ENCODE assay signal across 8 cellular contexts in genomic region chr9:37465249-37466036, GRCh38. TPM values are rescaled to one million over a fixed set of nuclear protein-coding genes. Genes with fewer than 3 reads are reported as not detected.
DNase-seq lines count a peak whose midpoint lies in the region; TF ChIP-seq lines count a peak whose summit lies in the region.

A gene with protein sequence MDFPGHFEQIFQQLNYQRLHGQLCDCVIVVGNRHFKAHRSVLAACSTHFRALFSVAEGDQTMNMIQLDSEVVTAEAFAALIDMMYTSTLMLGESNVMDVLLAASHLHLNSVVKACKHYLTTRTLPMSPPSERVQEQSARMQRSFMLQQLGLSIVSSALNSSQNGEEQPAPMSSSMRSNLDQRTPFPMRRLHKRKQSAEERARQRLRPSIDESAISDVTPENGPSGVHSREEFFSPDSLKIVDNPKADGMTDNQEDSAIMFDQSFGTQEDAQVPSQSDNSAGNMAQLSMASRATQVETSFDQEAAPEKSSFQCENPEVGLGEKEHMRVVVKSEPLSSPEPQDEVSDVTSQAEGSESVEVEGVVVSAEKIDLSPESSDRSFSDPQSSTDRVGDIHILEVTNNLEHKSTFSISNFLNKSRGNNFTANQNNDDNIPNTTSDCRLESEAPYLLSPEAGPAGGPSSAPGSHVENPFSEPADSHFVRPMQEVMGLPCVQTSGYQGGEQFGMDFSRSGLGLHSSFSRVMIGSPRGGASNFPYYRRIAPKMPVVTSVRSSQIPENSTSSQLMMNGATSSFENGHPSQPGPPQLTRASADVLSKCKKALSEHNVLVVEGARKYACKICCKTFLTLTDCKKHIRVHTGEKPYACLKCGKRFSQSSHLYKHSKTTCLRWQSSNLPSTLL (minus strand): TSS chr9:37465450. CDS start chr9:37442551, 22,899 bp downstream.

- H3K36me3 Mint-ChIP-seq in H9 (ENCODE audit: insufficient read depth in 1 of 3, low read depth in 3 of 3) = peaks cover 12 to 24% (median 13%) of the 10 kb centered on the region in 3 experiments; a peak in 5 of 7 replicates

- H3K9me3 Mint-ChIP-seq in H9 = no peaks in the 10 kb centered on the region; a peak in 1 of 5 replicates

- TF ChIP-seq RAD21 in neural cell (conservative IDR thresholded peaks at IDR 0.05) = no peak

- peaks cover 17% of the 10 kb centered on the region for H3K23me2 ChIP-seq in H9 (ENCODE audit: insufficient read length, low read depth, low read length, poor library complexity, severe bottlenecking)

- H3K79me2 ChIP-seq in H9 (ENCODE audit: insufficient read depth, low read length) = peaks cover 24% of the 10 kb centered on the region; the same call in 1 of the 2 replicates
- peaks cover 42% of the 10 kb centered on the region for H3K79me2 ChIP-seq in neural cell (replicated peaks; ENCODE audit: insufficient read depth, low read length)

- WGBS in H9 (ENCODE audit: extremely low coverage, insufficient read length, low lambda C conversion rate) = no CpG with 5 or more reads among the region's 52 CpGs
- 0% methylated on average over 23 to 52 of the region's 52 CpGs for WGBS in stomach, 5 donors

- H2AFZ ChIP-seq in H9 (ENCODE audit: low read length) (no peak within 1 kb of the TSS), neural cell (ENCODE audit: low read depth, low read length) (peak within 1 kb of the TSS; percentile 80)

- peak within 1 kb of the TSS; percentile 44 for H3K27ac ChIP-seq in H9 (ENCODE audit: insufficient read length, low read depth, low read length)
- peak within 1 kb of the TSS; percentile 96 for H3K27ac ChIP-seq in neural cell (ENCODE audit: low read length)
- peak within 1 kb of the TSS; percentile 97 to 100 (median 99) for H3K27ac ChIP-seq in stomach

- H2BK5ac ChIP-seq in H9 (ENCODE audit: insufficient read length, low read length) = peak within 1 kb of the TSS; percentile 4

- peak within 1 kb of the TSS; percentile 99 for H2BK120ac ChIP-seq in H9 (ENCODE audit: low read depth, low read length, poor library complexity, severe bottlenecking)

- peak within 1 kb of the TSS; percentile 97 for H3K9ac ChIP-seq in H9 (ENCODE audit: extremely low read depth, insufficient read length, low read length)
- peak within 1 kb of the TSS; percentile 93 for H3K9ac ChIP-seq in neural cell (ENCODE audit: low read length)

- no peaks in the 10 kb centered on the region for H3K36me3 ChIP-seq in MG63
- H3K36me3 ChIP-seq in neural cell (ENCODE audit: insufficient read depth, low read length) = no peaks in the 10 kb centered on the region
- no peaks in the 10 kb centered on the region for H3K36me3 ChIP-seq in stomach

- H4K91ac ChIP-seq in H9 (ENCODE audit: insufficient read length, low read depth, low read length) = peak within 1 kb of the TSS; percentile 95

- H3F3A ChIP-seq in neural cell (ENCODE audit: insufficient read depth, low read length, poor library complexity, severe bottlenecking) = no peaks in the 10 kb centered on the region

- H3K4me2 ChIP-seq in H9 (ENCODE audit: insufficient read depth, insufficient read length, low read length) = peak within 1 kb of the TSS; percentile 96
- H3K4me2 ChIP-seq in neural cell (ENCODE audit: low read length) = peak within 1 kb of the TSS; percentile 100

- no peak within 1 kb of the TSS for H4K8ac ChIP-seq in H9 (replicated peaks; ENCODE audit: insufficient read length, low read depth, low read length)

- peak within 1 kb of the TSS; percentile 69 for H4K5ac ChIP-seq in H9 (ENCODE audit: insufficient read length, low read depth, low read length)

- H2AK5ac ChIP-seq in H9 (ENCODE audit: insufficient read length, low read length) = no peak within 1 kb of the TSS

- no peaks in the 10 kb centered on the region for H3K9me3 ChIP-seq in H9 (ENCODE audit: control insufficient read depth, low read depth, low read length)
- H3K9me3 ChIP-seq in MG63 = no peaks in the 10 kb centered on the region
- H3K9me3 ChIP-seq in neural cell (ENCODE audit: low read length) = no peaks in the 10 kb centered on the region
- no peaks in the 10 kb centered on the region for H3K9me3 ChIP-seq in stomach

- H3K27me3 Mint-ChIP-seq in H9 (ENCODE audit: low read depth) = no peaks in the 10 kb centered on the region

- TF ChIP-seq EP300 in neural cell (conservative IDR thresholded peaks at IDR 0.05; ENCODE audit: poor library complexity, severe bottlenecking) = no peak
- no peak for TF ChIP-seq EP300 in stomach (IDR thresholded peaks at IDR 0.05)

- no peaks in the 10 kb centered on the region for H3K9me2 ChIP-seq in neural cell (ENCODE audit: insufficient read depth, low read length)

- peaks cover 2% of the 10 kb centered on the region; the same call in 1 of the 2 replicates for H3K4me1 ChIP-seq in H9 (ENCODE audit: insufficient read depth, low read length)
- peaks cover 14 to 47% (median 39%) of the 10 kb centered on the region in 4 donors for H3K4me1 ChIP-seq in stomach

- H3K14ac ChIP-seq in H9 (ENCODE audit: insufficient read depth, low read length) = peak within 1 kb of the TSS; percentile 99

- H3K4ac ChIP-seq in H9 (ENCODE audit: low read depth, low read length) = peak within 1 kb of the TSS; percentile 100; the same call in 1 of the 2 replicates

- H2BK20ac ChIP-seq in H9 (ENCODE audit: low read depth, low read length, poor library complexity, severe bottlenecking) = peak within 1 kb of the TSS; percentile 97

- intact Hi-C loops in stomach (cut with DNase I; ENCODE audit: low total_unique reads) = no loop called here

- TF ChIP-seq CTCF in H9 (conservative IDR thresholded peaks at IDR 0.05) (no peak), fibroblast of villous mesenchyme (IDR thresholded peaks at IDR 0.05; ENCODE audit: insufficient read depth, low read depth, low read length) (no peak), neural cell (IDR thresholded peaks at IDR 0.05; ENCODE audit: poor library complexity, severe bottlenecking) (no peak), stomach (IDR thresholded peaks at IDR 0.05) (no peak)

- DNase-seq in ELF-1 (ENCODE audit: low read depth, low spot score) = peak; percentile 100
- peak; percentile 99 for DNase-seq in H9
- DNase-seq in MG63 = peak; percentile 96
- DNase-seq in SHP77 treated with DMSO at 0.1 percent for 48 hours (lab: John Stamatoyannopoulos, UW) = peak; percentile 92
- DNase-seq in activated gamma-delta T cell (lab: John Stamatoyannopoulos, UW) = peak; percentile 91
- peak; percentile 100 for DNase-seq in fibroblast of villous mesenchyme (ENCODE audit: low read depth)
- peak; percentile 99 for DNase-seq in stomach

- peak within 1 kb of the TSS; percentile 96 for H3K18ac ChIP-seq in H9 (ENCODE audit: insufficient read length, low read depth, low read length)

- H3K4me3 ChIP-seq in MG63 (peak within 1 kb of the TSS; percentile 86), fibroblast of villous mesenchyme (ENCODE audit: low read depth, low read length) (peak within 1 kb of the TSS; percentile 87), neural cell (ENCODE audit: low read length) (peak within 1 kb of the TSS; percentile 98), stomach (peak within 1 kb of the TSS; percentile 80 to 97 (median 92))

- H3K4me1 Mint-ChIP-seq in H9 = peaks cover 24 to 28% of the 10 kb centered on the region in 2 experiments

- H2BK15ac ChIP-seq in H9 (ENCODE audit: low read depth, low read length) = no peak within 1 kb of the TSS

- H4K20me1 ChIP-seq in H9 (ENCODE audit: control insufficient read depth, insufficient read depth, insufficient read length) = no peaks in the 10 kb centered on the region
- peaks cover 6% of the 10 kb centered on the region for H4K20me1 ChIP-seq in neural cell (ENCODE audit: insufficient read depth)

- H3K79me1 ChIP-seq in H9 (ENCODE audit: insufficient read depth, low read depth, low read length, poor library complexity, severe bottlenecking) = peaks cover 5% of the 10 kb centered on the region

- peak within 1 kb of the TSS; percentile 48 for H3T11ph ChIP-seq in H9 (ENCODE audit: low read length)

- H3K4me3 Mint-ChIP-seq in H9 = peak within 1 kb of the TSS; percentile 95 to 99

- no peaks in the 10 kb centered on the region for H3K27me3 ChIP-seq in H9 (ENCODE audit: insufficient read depth, low read length)
- H3K27me3 ChIP-seq in MG63 = no peaks in the 10 kb centered on the region
- no peaks in the 10 kb centered on the region for H3K27me3 ChIP-seq in neural cell (ENCODE audit: insufficient read depth, low read depth, low read length)
- no peaks in the 10 kb centered on the region for H3K27me3 ChIP-seq in stomach

- no peak within 1 kb of the TSS for H3K23ac ChIP-seq in H9 (ENCODE audit: insufficient read length, low read depth, low read length)

- H3K56ac ChIP-seq in H9 (ENCODE audit: insufficient read length, low read depth, low read length) = peak within 1 kb of the TSS; percentile 7

- peak within 1 kb of the TSS; percentile 100 for H3K27ac Mint-ChIP-seq in H9

- TF ChIP-seq POLR2A in stomach (IDR thresholded peaks at IDR 0.05) = peak in 1 of 4 donors; percentile 12

- peak within 1 kb of the TSS; percentile 84 for H2BK12ac ChIP-seq in H9 (ENCODE audit: insufficient read length, low read depth, low read length)

TF ChIP-seq in neural cell, 6 proteins besides CTCF, POLR2A, EP300 and RAD21 (continues in another document):
- no peak for TF ChIP-seq EZH2 (IDR thresholded peaks at IDR 0.05; ENCODE audit: borderline replicate concordance, insufficient read depth, low read length, poor library complexity, severe bottlenecking)

RNA-seq across cellular contexts. Expression of the gene that starts here (rescaled TPM):
- 9.1 and 9.9 TPM in 2 replicates for total RNA-seq in H9 (2021)
- 4.4 and 9.1 TPM in 2 replicates for total RNA-seq in MG63 (2014; rRNA removed; shearing (Covaris generic); ENCODE audit: low replicate concordance)
- 9.7 and 12.5 TPM in 2 replicates for total RNA-seq in fibroblast of villous mesenchyme
- 21.0 and 23.6 TPM in 2 replicates for polyA plus RNA-seq in neural cell
- 46.3 and 49.3 TPM in 2 replicates for polyA minus RNA-seq in neural cell
- 10 to 100 TPM in 3 of 5 donors, 1 to 10 TPM in 1, not detected in 1; 6.7 to 16.5 (median 13.8) TPM for total RNA-seq in stomach
- 1 to 10 TPM; 2.2 to 3.9 (median 2.6) TPM for polyA plus RNA-seq in stomach

Comparison
In these comparisons a context has a peak if more than half of its experiments do, and no peak if none do; other contexts are left out.
1. Peak in every context shown above with its lines: DNase-seq, H3K4me3 ChIP-seq and H3K27ac ChIP-seq.
2. H3K27ac ChIP-seq: peak in every context shown above with its lines; median percentile 99 in stomach; 96 in neural cell; 44 in H9.